ENCODE assay signal across 1 cellular context in genomic region chr18:58117685-58118403, GRCh38.
A peak's percentile ranks its signal among the peaks of the same experiment; 100 is the strongest.
TF ChIP-seq lines count a peak whose summit lies in the region.

No MANE protein-coding gene starts in this region.

TF ChIP-seq in K562, 482 proteins besides CTCF, POLR2A, EP300 and RAD21 (continued from another document and continues in another):
- TF ChIP-seq NR2C1 (IDR thresholded peaks at IDR 0.05) (peak; percentile 86; the same call in 1 of the 2 replicates), NR2C1 (tag; IDR thresholded peaks at IDR 0.05) (peak; percentile 82), HDAC3 (IDR thresholded peaks at IDR 0.05; ENCODE audit: borderline replicate concordance, partially characterized antibody) (peak; percentile 91), MEIS2 (IDR thresholded peaks at IDR 0.05; ENCODE audit: partially characterized antibody) (peak; percentile 52), ARID1B (IDR thresholded peaks at IDR 0.05) (peak; percentile 87), FOS (IDR thresholded peaks at IDR 0.05; ENCODE audit: extremely low read depth, insufficient read length) (no peak), SLC30A9 (CRISPR knock-in tag; IDR thresholded peaks at IDR 0.05) (no peak), NEUROD1 (IDR thresholded peaks at IDR 0.05; ENCODE audit: borderline replicate concordance, low read depth, low read length, partially characterized antibody) (no peak), CBFA2T2 (conservative IDR thresholded peaks at IDR 0.05) (peak; percentile 87), FOXA3 (CRISPR knock-in tag; conservative IDR thresholded peaks at IDR 0.05 in 1 of 2, IDR thresholded peaks at IDR 0.05 in 1 of 2) (no peak), MTA2 (IDR thresholded peaks at IDR 0.05; ENCODE audit: low read depth) (peak; percentile 62; the same call in 1 of the 2 replicates), SMARCE1 (IDR thresholded peaks at IDR 0.05) (peak; percentile 55; the same call in 1 of the 2 replicates), NR1H2 (CRISPR knock-in tag; IDR thresholded peaks at IDR 0.05) (no peak), ARNT (IDR thresholded peaks at IDR 0.05) (peak in 1 of 2 experiments; percentile 46; a peak in 1 of 4 replicates), TAF9B (IDR thresholded peaks at IDR 0.05; ENCODE audit: partially characterized antibody) (peak; percentile 65), ZBTB17 (CRISPR knock-in tag; IDR thresholded peaks at IDR 0.05) (no peak), ZNF282 (CRISPR knock-in tag; IDR thresholded peaks at IDR 0.05) (no peak), MNT (conservative IDR thresholded peaks at IDR 0.05) (peak; percentile 87 to 92), RCOR1 (IDR thresholded peaks at IDR 0.05; ENCODE audit: borderline replicate concordance in 1 of 2, low read depth in 2 of 2, low read length in 2 of 2) (peak in 1 of 2 experiments; percentile 69; a peak in 1 of 4 replicates), ZFP1 (CRISPR knock-in tag; IDR thresholded peaks at IDR 0.05) (no peak), ZNF318 (IDR thresholded peaks at IDR 0.05; ENCODE audit: borderline replicate concordance in 1 of 2, low read depth in 1 of 2) (peak in 1 of 2 experiments; percentile 74; a peak in 2 of 4 replicates), TFAP4 (CRISPR knock-in tag; IDR thresholded peaks at IDR 0.05; ENCODE audit: borderline replicate concordance) (peak; percentile 63)
- TF ChIP-seq, protein P1, sequence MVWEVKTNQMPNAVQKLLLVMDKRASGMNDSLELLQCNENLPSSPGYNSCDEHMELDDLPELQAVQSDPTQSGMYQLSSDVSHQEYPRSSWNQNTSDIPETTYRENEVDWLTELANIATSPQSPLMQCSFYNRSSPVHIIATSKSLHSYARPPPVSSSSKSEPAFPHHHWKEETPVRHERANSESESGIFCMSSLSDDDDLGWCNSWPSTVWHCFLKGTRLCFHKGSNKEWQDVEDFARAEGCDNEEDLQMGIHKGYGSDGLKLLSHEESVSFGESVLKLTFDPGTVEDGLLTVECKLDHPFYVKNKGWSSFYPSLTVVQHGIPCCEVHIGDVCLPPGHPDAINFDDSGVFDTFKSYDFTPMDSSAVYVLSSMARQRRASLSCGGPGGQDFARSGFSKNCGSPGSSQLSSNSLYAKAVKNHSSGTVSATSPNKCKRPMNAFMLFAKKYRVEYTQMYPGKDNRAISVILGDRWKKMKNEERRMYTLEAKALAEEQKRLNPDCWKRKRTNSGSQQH (CRISPR knock-in tag; IDR thresholded peaks at IDR 0.05), result no peak
- TF ChIP-seq, protein P2, sequence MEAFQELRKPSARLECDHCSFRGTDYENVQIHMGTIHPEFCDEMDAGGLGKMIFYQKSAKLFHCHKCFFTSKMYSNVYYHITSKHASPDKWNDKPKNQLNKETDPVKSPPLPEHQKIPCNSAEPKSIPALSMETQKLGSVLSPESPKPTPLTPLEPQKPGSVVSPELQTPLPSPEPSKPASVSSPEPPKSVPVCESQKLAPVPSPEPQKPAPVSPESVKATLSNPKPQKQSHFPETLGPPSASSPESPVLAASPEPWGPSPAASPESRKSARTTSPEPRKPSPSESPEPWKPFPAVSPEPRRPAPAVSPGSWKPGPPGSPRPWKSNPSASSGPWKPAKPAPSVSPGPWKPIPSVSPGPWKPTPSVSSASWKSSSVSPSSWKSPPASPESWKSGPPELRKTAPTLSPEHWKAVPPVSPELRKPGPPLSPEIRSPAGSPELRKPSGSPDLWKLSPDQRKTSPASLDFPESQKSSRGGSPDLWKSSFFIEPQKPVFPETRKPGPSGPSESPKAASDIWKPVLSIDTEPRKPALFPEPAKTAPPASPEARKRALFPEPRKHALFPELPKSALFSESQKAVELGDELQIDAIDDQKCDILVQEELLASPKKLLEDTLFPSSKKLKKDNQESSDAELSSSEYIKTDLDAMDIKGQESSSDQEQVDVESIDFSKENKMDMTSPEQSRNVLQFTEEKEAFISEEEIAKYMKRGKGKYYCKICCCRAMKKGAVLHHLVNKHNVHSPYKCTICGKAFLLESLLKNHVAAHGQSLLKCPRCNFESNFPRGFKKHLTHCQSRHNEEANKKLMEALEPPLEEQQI (IDR thresholded peaks at IDR 0.05), result 0 out of 2 replicates have a peak, but pooled peaks have one; percentile 57
- TF ChIP-seq, protein P3, sequence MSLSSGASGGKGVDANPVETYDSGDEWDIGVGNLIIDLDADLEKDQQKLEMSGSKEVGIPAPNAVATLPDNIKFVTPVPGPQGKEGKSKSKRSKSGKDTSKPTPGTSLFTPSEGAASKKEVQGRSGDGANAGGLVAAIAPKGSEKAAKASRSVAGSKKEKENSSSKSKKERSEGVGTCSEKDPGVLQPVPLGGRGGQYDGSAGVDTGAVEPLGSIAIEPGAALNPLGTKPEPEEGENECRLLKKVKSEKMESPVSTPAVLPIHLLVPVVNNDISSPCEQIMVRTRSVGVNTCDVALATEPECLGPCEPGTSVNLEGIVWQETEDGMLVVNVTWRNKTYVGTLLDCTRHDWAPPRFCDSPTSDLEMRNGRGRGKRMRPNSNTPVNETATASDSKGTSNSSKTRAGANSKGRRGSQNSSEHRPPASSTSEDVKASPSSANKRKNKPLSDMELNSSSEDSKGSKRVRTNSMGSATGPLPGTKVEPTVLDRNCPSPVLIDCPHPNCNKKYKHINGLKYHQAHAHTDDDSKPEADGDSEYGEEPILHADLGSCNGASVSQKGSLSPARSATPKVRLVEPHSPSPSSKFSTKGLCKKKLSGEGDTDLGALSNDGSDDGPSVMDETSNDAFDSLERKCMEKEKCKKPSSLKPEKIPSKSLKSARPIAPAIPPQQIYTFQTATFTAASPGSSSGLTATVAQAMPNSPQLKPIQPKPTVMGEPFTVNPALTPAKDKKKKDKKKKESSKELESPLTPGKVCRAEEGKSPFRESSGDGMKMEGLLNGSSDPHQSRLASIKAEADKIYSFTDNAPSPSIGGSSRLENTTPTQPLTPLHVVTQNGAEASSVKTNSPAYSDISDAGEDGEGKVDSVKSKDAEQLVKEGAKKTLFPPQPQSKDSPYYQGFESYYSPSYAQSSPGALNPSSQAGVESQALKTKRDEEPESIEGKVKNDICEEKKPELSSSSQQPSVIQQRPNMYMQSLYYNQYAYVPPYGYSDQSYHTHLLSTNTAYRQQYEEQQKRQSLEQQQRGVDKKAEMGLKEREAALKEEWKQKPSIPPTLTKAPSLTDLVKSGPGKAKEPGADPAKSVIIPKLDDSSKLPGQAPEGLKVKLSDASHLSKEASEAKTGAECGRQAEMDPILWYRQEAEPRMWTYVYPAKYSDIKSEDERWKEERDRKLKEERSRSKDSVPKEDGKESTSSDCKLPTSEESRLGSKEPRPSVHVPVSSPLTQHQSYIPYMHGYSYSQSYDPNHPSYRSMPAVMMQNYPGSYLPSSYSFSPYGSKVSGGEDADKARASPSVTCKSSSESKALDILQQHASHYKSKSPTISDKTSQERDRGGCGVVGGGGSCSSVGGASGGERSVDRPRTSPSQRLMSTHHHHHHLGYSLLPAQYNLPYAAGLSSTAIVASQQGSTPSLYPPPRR (CRISPR knock-in tag; IDR thresholded peaks at IDR 0.05; ENCODE audit: borderline replicate concordance), result no peak
